Comparison of ENCODE assay signal across 8 cellular contexts in genomic region chr5:172188033-172188892, GRCh38. TPM values are rescaled to one million over a fixed set of nuclear protein-coding genes. Genes with fewer than 3 reads are reported as not detected.
A peak's percentile ranks its signal among the peaks of the same experiment; 100 is the strongest.
DNase-seq lines count a peak whose midpoint lies in the region; ATAC-seq and TF ChIP-seq lines count a peak whose summit lies in the region.

Gene STK10, minus strand, starts transcription at chr5:172188224. Its CDS starts 182 bp downstream, at chr5:172188042.

- no peak within 1 kb of the TSS for H3K23ac ChIP-seq in neuronal stem cell (ENCODE audit: low read depth, low read length, poor library complexity)

- peak within 1 kb of the TSS; percentile 89 for H3K18ac ChIP-seq in neuronal stem cell (ENCODE audit: low read length)

- H3K9ac ChIP-seq in HCT116 (ENCODE audit: low read length) (peak within 1 kb of the TSS; percentile 80), MM.1S (ENCODE audit: low read length) (peak within 1 kb of the TSS; percentile 78), neuronal stem cell (ENCODE audit: low read depth, low read length, poor library complexity) (peak within 1 kb of the TSS; percentile 95), subcutaneous abdominal adipose tissue (ENCODE audit: low read length in 5 of 5) (peak within 1 kb of the TSS; percentile 32 to 96 (median 95))

- H3K4me2 ChIP-seq in HCT116 (ENCODE audit: low read length), result peak within 1 kb of the TSS; percentile 100
- peak within 1 kb of the TSS; percentile 95 for H3K4me2 ChIP-seq in MM.1S (ENCODE audit: low read depth, low read length)
- peak within 1 kb of the TSS; percentile 98 for H3K4me2 ChIP-seq in neuronal stem cell (ENCODE audit: insufficient read depth, low read length, poor library complexity, severe bottlenecking)

- peak; percentile 85 for DNase-seq in GM04504 (ENCODE audit: low read depth)
- DNase-seq in HCT116 (ENCODE audit: low read depth, low spot score), result peak; percentile 75
- peak; percentile 90 for DNase-seq in MM.1S
- DNase-seq in SJSA1 (ENCODE audit: low read depth in 1 of 2, low spot score in 2 of 2), result peak; percentile 97 to 98
- peak; percentile 73 to 84 (median 75) for DNase-seq in activated naive CD4-positive, alpha-beta T cell (lab: John Stamatoyannopoulos, UW)
- peak; percentile 84 for DNase-seq in foreskin melanocyte
- peak; percentile 89 for DNase-seq in neuronal stem cell (ENCODE audit: low spot score)

- peak; percentile 86 for ATAC-seq in HCT116

- TF ChIP-seq CTCF in HCT116 (IDR thresholded peaks at IDR 0.05 in 2 of 3, conservative IDR thresholded peaks at IDR 0.05 in 1 of 3; ENCODE audit: borderline replicate concordance in 1 of 3, insufficient read depth in 1 of 3, low read depth in 2 of 3, low read length in 2 of 3), result peak in 2 of 3 experiments; percentile 76 to 81; a peak in 4 of 6 replicates
- peak; percentile 89 for TF ChIP-seq CTCF in MM.1S (IDR thresholded peaks at IDR 0.05; ENCODE audit: low read length)

- no peak within 1 kb of the TSS for H2AK5ac ChIP-seq in neuronal stem cell (ENCODE audit: low read depth, low read length)

- BruUV-seq in HCT116 (replicated peaks; lab: Mats Ljungman, UMichigan), result no TSS peak

- H2BK5ac ChIP-seq in neuronal stem cell (ENCODE audit: low read length), result peak within 1 kb of the TSS; percentile 70

- POLR2A ChIA-PET in HCT116 (lab: Charles Lee), result interaction anchor here (0.7 to 1.7 kb wide), 5 partner anchors 9 to 770 kb away, joined by 3 to 9 read pairs (median 5); partner anchors contain the start of gene FBXW11

- no peak within 1 kb of the TSS for H4K91ac ChIP-seq in neuronal stem cell (ENCODE audit: low read depth, low read length, poor library complexity)

- H2BK120ac ChIP-seq in neuronal stem cell (ENCODE audit: low read depth, low read length), result no peak within 1 kb of the TSS

- TF ChIP-seq POLR2A in HCT116 (IDR thresholded peaks at IDR 0.05; ENCODE audit: borderline replicate concordance, extremely low read depth, insufficient read depth, insufficient read length), result no peak

- peaks cover 40% of the 10 kb centered on the region for H3F3A ChIP-seq in MM.1S (ENCODE audit: insufficient read depth, low read length)

- H2BK15ac ChIP-seq in neuronal stem cell (ENCODE audit: low read length), result peak within 1 kb of the TSS; percentile 90

- H3K36me3 ChIP-seq in HCT116 (ENCODE audit: control insufficient read depth in 1 of 2, insufficient read depth in 2 of 2, low read length in 2 of 2) (no peaks in the 10 kb centered on the region), MM.1S (replicated peaks; ENCODE audit: insufficient read depth, low read length) (no peaks in the 10 kb centered on the region), SJSA1 (peaks cover 39% of the 10 kb centered on the region), neuronal stem cell (replicated peaks in 1 of 2; ENCODE audit: control insufficient read depth in 2 of 2, insufficient read depth in 2 of 2, low read length in 2 of 2) (peaks cover 0 to 3% of the 10 kb centered on the region in 2 donors), subcutaneous abdominal adipose tissue (ENCODE audit: control insufficient read depth in 5 of 5, insufficient read depth in 5 of 5, low read length in 5 of 5) (no peaks in the 10 kb centered on the region)

- no peak within 1 kb of the TSS for H4K8ac ChIP-seq in neuronal stem cell (ENCODE audit: low read depth, low read length)

- H3K27me3 ChIP-seq in HCT116 (ENCODE audit: insufficient read depth, low read length) (no peaks in the 10 kb centered on the region), MM.1S (replicated peaks; ENCODE audit: insufficient read depth, low read length) (no peaks in the 10 kb centered on the region), SJSA1 (replicated peaks) (no peaks in the 10 kb centered on the region), neuronal stem cell (ENCODE audit: control insufficient read depth in 3 of 3, insufficient read depth in 3 of 3, low read depth in 1 of 3, low read length in 3 of 3) (no peaks in the 10 kb centered on the region), subcutaneous abdominal adipose tissue (ENCODE audit: control insufficient read depth in 5 of 5, insufficient read depth in 4 of 5, low read length in 5 of 5) (no peaks in the 10 kb centered on the region)

- H3K79me2 ChIP-seq in HCT116 (ENCODE audit: insufficient read depth, low read length), result peaks cover 17% of the 10 kb centered on the region
- peaks cover 46% of the 10 kb centered on the region for H3K79me2 ChIP-seq in MM.1S (ENCODE audit: low read length)

- H4K20me1 ChIP-seq in HCT116 (ENCODE audit: insufficient read depth), result no peaks in the 10 kb centered on the region
- H4K20me1 ChIP-seq in MM.1S (ENCODE audit: insufficient read depth, low read length), result no peaks in the 10 kb centered on the region

- H3K9me3 ChIP-seq in HCT116 (ENCODE audit: control insufficient read depth in 1 of 2, insufficient read depth in 1 of 2, low read depth in 1 of 2, low read length in 2 of 2) (no peaks in the 10 kb centered on the region), MM.1S (replicated peaks; ENCODE audit: insufficient read depth, low read length) (no peaks in the 10 kb centered on the region), SJSA1 (replicated peaks) (no peaks in the 10 kb centered on the region), neuronal stem cell (replicated peaks in 1 of 2; ENCODE audit: control insufficient read depth in 2 of 2, insufficient read depth in 1 of 2, low read depth in 1 of 2, low read length in 2 of 2) (no peaks in the 10 kb centered on the region), subcutaneous abdominal adipose tissue (ENCODE audit: control insufficient read depth in 5 of 5, low read length in 5 of 5) (no peaks in the 10 kb centered on the region)

- no peaks in the 10 kb centered on the region for H3K79me1 ChIP-seq in neuronal stem cell (ENCODE audit: low read depth, low read length)

- H2AFZ ChIP-seq in HCT116 (ENCODE audit: low read depth, low read length, poor library complexity, severe bottlenecking) (peak within 1 kb of the TSS; percentile 96), MM.1S (ENCODE audit: low read length) (peak within 1 kb of the TSS; percentile 91), neuronal stem cell (ENCODE audit: low read length) (peak within 1 kb of the TSS; percentile 100)

- H3K4me1 ChIP-seq in HCT116 (ENCODE audit: control insufficient read depth in 1 of 2, insufficient read depth in 2 of 2, low read length in 2 of 2) (peaks cover 10 to 28% of the 10 kb centered on the region in 2 experiments), MM.1S (ENCODE audit: low read length) (peaks cover 17% of the 10 kb centered on the region), SJSA1 (replicated peaks) (peaks cover 21% of the 10 kb centered on the region), neuronal stem cell (ENCODE audit: control insufficient read depth in 2 of 2, insufficient read depth in 1 of 2, low read depth in 1 of 2, low read length in 2 of 2) (peaks cover 2 to 4% of the 10 kb centered on the region in 2 donors), subcutaneous abdominal adipose tissue (ENCODE audit: control insufficient read depth in 5 of 5, insufficient read depth in 5 of 5, low read length in 5 of 5) (peaks cover 0 to 46% (median 17%) of the 10 kb centered on the region in 5 donors)

- H3K14ac ChIP-seq in neuronal stem cell (ENCODE audit: low read length), result no peak within 1 kb of the TSS

- peak within 1 kb of the TSS; percentile 75 for H3K27ac ChIP-seq in HCT116 (ENCODE audit: low read depth, low read length)
- peak within 1 kb of the TSS; percentile 96; the same call in 1 of the 2 replicates for H3K27ac ChIP-seq in MM.1S (ENCODE audit: low read length)
- peak within 1 kb of the TSS; percentile 60 for H3K27ac ChIP-seq in SJSA1
- peak within 1 kb of the TSS; percentile 69 for H3K27ac ChIP-seq in neuronal stem cell (replicated peaks; ENCODE audit: low read length)
- peak within 1 kb of the TSS; percentile 97 for H3K27ac ChIP-seq in subcutaneous abdominal adipose tissue (ENCODE audit: low read depth, low read length)

- RAD21 ChIA-PET in HCT116 (lab: Charles Lee; ENCODE audit: low non-redundant PET in 1 of 2, low total read pairs in 2 of 2, uncharacterized antibody in 2 of 2, unreplicated experiment in 2 of 2), result interaction anchor here in 1 of 2 experiments (1.0 kb wide), 2 partner anchors 85 to 129 kb away, joined by 3 to 4 read pairs; no protein-coding TSS in a partner anchor

- CTCF ChIA-PET in HCT116 (lab: Charles Lee), result interaction anchor here (0.6 to 1.7 kb wide), 19 partner anchors 9 to 281 kb away, joined by 3 to 8 read pairs (median 3); partner anchors contain the start of gene UBTD2

- H3K4me3 ChIP-seq in HCT116 (replicated peaks in 1 of 2; ENCODE audit: low read depth in 1 of 2, low read length in 2 of 2) (peak within 1 kb of the TSS; percentile 93 to 97), MM.1S (ENCODE audit: low read length) (peak within 1 kb of the TSS; percentile 95), SJSA1 (peak within 1 kb of the TSS; percentile 86), neuronal stem cell (ENCODE audit: low read length in 2 of 2) (peak within 1 kb of the TSS; percentile 83 to 85), subcutaneous abdominal adipose tissue (ENCODE audit: low read depth in 1 of 5, low read length in 5 of 5) (peak within 1 kb of the TSS; percentile 76 to 94 (median 93))

- H3K9me2 ChIP-seq in HCT116 (ENCODE audit: insufficient read depth) (no peaks in the 10 kb centered on the region), MM.1S (replicated peaks; ENCODE audit: insufficient read depth, low read length) (no peaks in the 10 kb centered on the region)

- no peak for TF ChIP-seq RAD21 in HCT116 (IDR thresholded peaks at IDR 0.05; ENCODE audit: low read depth)

- no peak within 1 kb of the TSS for H3K4ac ChIP-seq in neuronal stem cell (ENCODE audit: low read length)

- peak within 1 kb of the TSS; percentile 95 for H2BK12ac ChIP-seq in neuronal stem cell (ENCODE audit: low read length)

- WGBS in neuronal stem cell (ENCODE audit: extremely low coverage in 2 of 2, insufficient read length in 2 of 2, insufficient replicate concordance in 1 of 2), 2 donors, result no CpG with 5 or more reads among the region's 102 CpGs

- intact Hi-C loops in HCT116 (cut with micrococcal nuclease), result loop anchor here (1.0 to 10.0 kb wide), 6 partner anchors 81 to 277 kb away; partner anchors contain the start of genes SH3PXD2B and UBTD2

TF ChIP-seq in HCT116, 20 proteins besides CTCF, POLR2A, EP300 and RAD21 (continues in another document):
- TF ChIP-seq ELF1 (IDR thresholded peaks at IDR 0.05; ENCODE audit: borderline replicate concordance, low read depth) (no peak), ZNF274 (IDR thresholded peaks at IDR 0.05; ENCODE audit: low read depth, low read length) (no peak)

RNA-seq across cellular contexts. Expression of gene STK10, which starts in this region (rescaled TPM):
- total RNA-seq in HCT116 (2021; ENCODE audit: unreplicated experiment), result 22.9 TPM
- 14.5 and 15.3 TPM in 2 replicates for polyA plus RNA-seq in HCT116 (2012)
- 27.0 and 45.9 TPM in 2 replicates for total RNA-seq in SJSA1 (2014; rRNA removed; shearing (Covaris generic))
- polyA plus RNA-seq in neuronal stem cell (2013, experiment 1 of 2), result 4.8 TPM
- polyA plus RNA-seq in neuronal stem cell (2013, experiment 2 of 2), result 4.6 TPM

Comparison
In these comparisons a context has a peak if more than half of its experiments do, and no peak if none do; other contexts are left out.
1. Peak in every context shown above with its lines: DNase-seq, ATAC-seq, H3K4me3 ChIP-seq and H3K27ac ChIP-seq.